35 cellular contexts compared by ENCODE assay signal in the genomic region with DNA sequence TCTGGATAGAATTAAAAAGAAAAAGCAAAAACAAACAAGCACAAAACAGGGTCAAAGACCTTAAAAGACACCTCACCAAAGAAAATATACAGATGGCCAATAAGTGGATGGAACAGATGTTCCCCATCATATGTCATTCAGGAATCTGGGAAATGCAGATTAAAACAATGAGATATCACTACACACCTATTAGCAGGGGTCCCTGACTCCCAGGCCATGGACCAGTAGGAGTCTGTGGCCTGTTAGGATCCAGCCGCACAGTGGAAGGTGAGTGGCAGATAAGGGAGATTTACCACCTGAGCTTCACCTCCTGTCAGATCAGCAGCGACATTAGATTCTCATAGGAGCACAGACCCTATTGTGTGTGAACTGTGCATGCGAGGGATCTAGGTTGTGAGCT.
"Had no signal": no experiment of that assay in that cellular context is flagged by ENCODE, and none has a peak within 500 bp of the region (broad histone marks: within the 10 kb centered on the region; RNA-seq: fewer than 3 reads in every experiment).

No MANE protein-coding gene starts in this region.

- DNase-seq: Karpas-422, Kasumi-1, KG1, MG63, MM.1S, MV-4-11, NCI-H1048, NCI-H1092, NCI-H1092 treated with DMSO at 0.1 percent for 48 hours, NCI-H1105, NCI-H1105 treated with DMSO at 0.1 percent for 48 hours, NCI-H1417, NCI-H1417 treated with DMSO at 0.1 percent for 48 hours, NCI-H1436, NCI-H1436 treated with DMSO at 0.1 percent for 48 hours, NCI-H146, NCI-H1694, NCI-H1694 treated with DMSO at 0.1 percent for 48 hours, NCI-H187, NCI-H187 treated with DMSO at 0.1 percent for 48 hours, NCI-H1930, NCI-H2029, NCI-H2029 treated with DMSO at 0.1 percent for 48 hours, NCI-H2081, NCI-H2081 treated with DMSO at 0.1 percent for 48 hours, NCI-H2107, NCI-H2171, NCI-H2171 treated with DMSO at 0.1 percent for 48 hours, NCI-H2227 treated with DMSO at 0.1 percent for 48 hours, NCI-H226, NCI-H345, NCI-H446, NCI-H446 treated with DMSO at 0.1 percent for 48 hours, NCI-H510A had no signal

- H3K9ac ChIP-seq: KMS-11 had no signal

- H3K27me3 ChIP-seq: MG63 had no signal

- H3K36me3 ChIP-seq: MG63 had no signal

- H3K9me3 ChIP-seq: MG63 had no signal

- H3K27ac ChIP-seq: KMS-11 had no signal

- H3K4me2 ChIP-seq: KMS-11 had no signal

- H3K4me3 ChIP-seq: MG63 had no signal
